In the genomic region with DNA sequence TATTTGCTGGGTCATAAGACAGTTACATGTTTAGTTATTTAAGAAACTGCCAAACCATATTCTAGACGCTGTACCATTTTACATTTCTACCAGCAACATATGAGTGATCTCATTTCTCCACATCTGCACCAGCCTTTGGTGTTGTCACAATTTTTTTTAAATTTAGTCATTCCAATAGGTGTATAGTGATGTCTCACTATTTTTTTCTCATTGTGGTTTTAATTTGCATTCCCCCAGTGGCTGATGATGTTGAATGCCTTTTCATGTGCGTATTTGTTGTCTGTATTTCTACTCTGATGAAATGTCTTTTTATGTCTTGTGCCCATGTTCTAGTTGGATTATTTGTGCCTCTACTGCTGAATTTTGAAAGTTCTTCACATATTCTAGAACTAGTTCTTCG, we compare ENCODE assay signal across 21 cellular contexts.
"Had no signal": no experiment of that assay in that cellular context is flagged by ENCODE, and none has a peak within 500 bp of the region (broad histone marks: within the 10 kb centered on the region; RNA-seq: fewer than 3 reads in every experiment).

No MANE protein-coding gene starts in this region.

- H3K4me1 Mint-ChIP-seq: activated naive CD8-positive, alpha-beta T cell treated with anti-CD3 and anti-CD28 coated beads for 36 hours; nephron; T-cell had no signal

- H3K27me3 ChIP-seq: brain microvascular endothelial cell, right atrium auricular region, stomach, testis, upper lobe of left lung had no signal

- H3K9me3 ChIP-seq: right atrium auricular region, stomach, testis, upper lobe of left lung had no signal

- H3K36me3 Mint-ChIP-seq: activated CD4-positive, alpha-beta memory T cell treated with anti-CD3 and anti-CD28 coated beads for 36 hours; activated naive CD8-positive, alpha-beta T cell treated with anti-CD3 and anti-CD28 coated beads for 36 hours; T-cell had no signal

- H3K27ac Mint-ChIP-seq: activated CD4-positive, alpha-beta memory T cell treated with anti-CD3 and anti-CD28 coated beads for 36 hours; activated naive CD8-positive, alpha-beta T cell treated with anti-CD3 and anti-CD28 coated beads for 36 hours; dendritic cell treated with granulocyte-macrophage colony-stimulating factor and Interleukin-4, amounts not matched to agents 40 ng/mL and 50 ng/mL, for 4 days; nephron; progenitor cell of endocrine pancreas; T-cell had no signal

- DNase-seq: activated CD4-positive, alpha-beta memory T cell treated with anti-CD3 and anti-CD28 coated beads for 36 hours; activated CD4-positive, alpha-beta T cell treated with anti-CD3 and anti-CD28 coated beads for 1 hour; activated gamma-delta T cell; activated naive CD8-positive, alpha-beta T cell treated with anti-CD3 and anti-CD28 coated beads for 36 hours; activated T-cell treated with anti-CD3 and anti-CD28 coated beads, Interleukin-2, amount 50 U/mL, for 4 hours; amygdala; brain microvascular endothelial cell; effector memory CD4-positive, alpha-beta T cell; heart left ventricle; nucleus accumbens; small intestine; stomach; T-cell; T-helper 9 cell; testis; upper lobe of left lung had no signal

- ATAC-seq: heart left ventricle, T-cell had no signal

- H3K4me3 Mint-ChIP-seq: activated CD4-positive, alpha-beta memory T cell treated with anti-CD3 and anti-CD28 coated beads for 36 hours; activated naive CD8-positive, alpha-beta T cell treated with anti-CD3 and anti-CD28 coated beads for 36 hours; activated T-cell treated with anti-CD3 and anti-CD28 coated beads, Interleukin-2, amount 50 U/mL, for 4 hours; dendritic cell treated with granulocyte-macrophage colony-stimulating factor and Interleukin-4, amounts not matched to agents 40 ng/mL and 50 ng/mL, for 4 days; nephron; T-cell had no signal

- H3K4me1 ChIP-seq: heart left ventricle, right atrium auricular region, stomach, testis, upper lobe of left lung had no signal

- H3K9me3 Mint-ChIP-seq: activated CD4-positive, alpha-beta memory T cell treated with anti-CD3 and anti-CD28 coated beads for 36 hours; activated naive CD8-positive, alpha-beta T cell treated with anti-CD3 and anti-CD28 coated beads for 36 hours; activated T-cell treated with anti-CD3 and anti-CD28 coated beads, Interleukin-2, amount 50 U/mL, for 4 hours; dendritic cell treated with granulocyte-macrophage colony-stimulating factor and Interleukin-4, amounts not matched to agents 40 ng/mL and 50 ng/mL, for 4 days; nephron; T-cell had no signal

- H3K36me3 ChIP-seq: brain microvascular endothelial cell, heart left ventricle, right atrium auricular region, stomach, upper lobe of left lung had no signal

- H3K27ac ChIP-seq: brain microvascular endothelial cell, heart left ventricle, right atrium auricular region, stomach, testis, upper lobe of left lung had no signal

- FAIRE-seq: frontal cortex, small intestine had no signal

- H3K4me3 ChIP-seq: heart left ventricle, right atrium auricular region, stomach, testis, upper lobe of left lung had no signal
